30 cellular contexts compared by ENCODE assay signal in the genomic region with DNA sequence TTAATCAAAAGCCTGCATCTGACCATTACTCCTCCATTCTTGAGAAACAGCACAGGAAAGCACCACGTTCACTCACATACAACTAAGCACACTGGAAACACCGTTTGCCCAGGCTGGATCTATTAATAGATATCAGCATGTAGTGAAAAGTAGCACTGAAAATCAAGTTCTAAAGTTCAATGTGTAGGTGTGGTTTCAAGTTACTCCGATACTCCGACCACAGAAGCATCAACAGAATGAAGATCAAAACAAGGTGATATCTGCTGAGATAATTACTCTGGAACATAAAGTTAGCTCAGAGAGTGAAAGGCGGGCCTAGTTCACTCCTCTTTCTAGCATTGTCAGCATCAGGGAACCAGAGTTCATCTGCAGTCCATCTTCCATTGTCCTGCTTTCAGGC.
DNase-seq lines count a peak whose midpoint lies in the region; ATAC-seq, FAIRE-seq and TF ChIP-seq lines count a peak whose summit lies in the region.
"Had no signal": no experiment of that assay in that cellular context is flagged by ENCODE, and none has a peak within 500 bp of the region (broad histone marks: within the 10 kb centered on the region; RNA-seq: fewer than 3 reads in every experiment).

No MANE protein-coding gene starts in this region.

- FAIRE-seq in GM12892 (lab: Jason Lieb, UNC), result no peak
- FAIRE-seq: HepG2 had no signal

- no peak for TF ChIP-seq POLR2A in GM12892 (IDR thresholded peaks at IDR 0.05; ENCODE audit: low read depth, low read length)

- DNase-seq in RPMI8226 (peak; percentile 56), activated T-cell treated with anti-CD3 and anti-CD28 coated beads for 4 hours (no peak), GM12892 (ENCODE audit: insufficient read length) (no peak), DMS 273 (lab: John Stamatoyannopoulos, UW; ENCODE audit: unreplicated experiment) (no peak)
- DNase-seq: activated CD4-positive, alpha-beta T cell treated with anti-CD3 and anti-CD28 coated beads for 1 hour; activated CD8-positive, alpha-beta T cell treated with anti-CD3 and anti-CD28 coated beads, Interleukin-2, amount 10 ng/mL, durations not matched to agents 7 days and 5 days; activated gamma-delta T cell treated with Interleukin-2 at 50 U/mL for 16 hours; activated T-cell treated with anti-CD3 and anti-CD28 coated beads, Interleukin-2, amount 50 U/mL, for 1 hour; body of pancreas; cerebellar nuclear complex; COR-L47; DMS79; GF-D8; GM23248; islet precursor cell; left ventricle myocardium superior; NCI-H510A; nucleus accumbens; PC-3; stimulated activated CD4-positive, alpha-beta T cell treated with anti-CD3 and anti-CD28 coated beads, Interleukin-12 subunit alpha, Interleukin-12 subunit beta, amount 100 ng/mL, for 4 hours; stimulated activated CD4-positive, alpha-beta T cell treated with anti-CD3 and anti-CD28 coated beads, Interleukin-4, amount 100 ng/mL, for 1 hour; substantia nigra; upper lobe of left lung had no signal

- peak; percentile 45 for ATAC-seq in GM19025 (IDR thresholded peaks at IDR 0.05; ENCODE audit: low read depth, unreplicated experiment)
- ATAC-seq in HG03095 (IDR thresholded peaks at IDR 0.05; ENCODE audit: unreplicated experiment), result peak; percentile 54
- ATAC-seq in GM18519 (IDR thresholded peaks at IDR 0.05; ENCODE audit: low FRiP score, unreplicated experiment), result no peak
- ATAC-seq: activated CD8-positive, alpha-beta T cell treated with anti-CD3 and anti-CD28 coated beads, Interleukin-2, amount 10 ng/mL, durations not matched to agents 7 days and 5 days; body of pancreas; HepG2; left ventricle myocardium superior; PC-3; Right ventricle myocardium inferior; sciatic nerve; SK-N-SH treated with all-trans-retinoic acid at 6 μM for 48 hours had no signal
